ENCODE assay signal across 1 cellular context in genomic region chr6:107489636-107490567, GRCh38.
TF ChIP-seq lines count a peak whose summit lies in the region.

Gene SOBP, plus strand, starts transcription at chr6:107490117. Its CDS starts 500 bp downstream, at chr6:107490617.

TF ChIP-seq in H1, 55 proteins besides CTCF, POLR2A, EP300 and RAD21 (continued from another document):
- TF ChIP-seq KDM4A (IDR thresholded peaks at IDR 0.05; ENCODE audit: low read depth, low read length, severe bottlenecking) (peak; percentile 5), POLR2AphosphoS5 (IDR thresholded peaks at IDR 0.05; ENCODE audit: low read depth, low read length) (no peak), MAX (IDR thresholded peaks at IDR 0.05) (0 out of 2 replicates have a peak, but pooled peaks have one; percentile 5)
